In genomic region chr1:116538527-116538926, GRCh38 we compare ENCODE assay signal across 8 cellular contexts. TPM values are rescaled to one million over a fixed set of nuclear protein-coding genes. Genes with fewer than 3 reads are reported as not detected.
DNase-seq lines count a peak whose midpoint lies in the region; ATAC-seq and TF ChIP-seq lines count a peak whose summit lies in the region.

No MANE protein-coding gene starts in this region.

- ATAC-seq in HG02870 (IDR thresholded peaks at IDR 0.05; ENCODE audit: unreplicated experiment) (peak; percentile 76), RWPE2 (ENCODE audit: low read depth) (peak; percentile 59)

- 100% methylated on average over 1 of the region's 1 CpG for WGBS in hepatocyte (ENCODE audit: low lambda C conversion rate, missing lambda C conversion rate)

- no peaks in the 10 kb centered on the region for H3K79me2 ChIP-seq in hepatocyte

- H3K36me3 ChIP-seq in RWPE2 (ENCODE audit: low read depth) (peaks cover 18% of the 10 kb centered on the region), hepatocyte (replicated peaks; ENCODE audit: insufficient read depth, low read depth) (no peaks in the 10 kb centered on the region), SJCRH30 (peaks cover 15% of the 10 kb centered on the region)

- TF ChIP-seq CTCF in RWPE2 (IDR thresholded peaks at IDR 0.05; ENCODE audit: poor library complexity, severe bottlenecking) (no peak), hepatocyte (IDR thresholded peaks at IDR 0.05; ENCODE audit: poor library complexity) (no peak)

- no peak overlapping the region for H3K4me3 ChIP-seq in RWPE2 (ENCODE audit: severe bottlenecking)
- H3K4me3 ChIP-seq in hepatocyte = no peak overlapping the region
- no peak overlapping the region for H3K4me3 ChIP-seq in SJCRH30

- H3K9me3 ChIP-seq in RWPE2 (ENCODE audit: severe bottlenecking) = no peaks in the 10 kb centered on the region
- H3K9me3 ChIP-seq in hepatocyte (ENCODE audit: low read depth) = no peaks in the 10 kb centered on the region
- H3K9me3 ChIP-seq in SJCRH30 (replicated peaks) = no peaks in the 10 kb centered on the region

- H3K27me3 ChIP-seq in RWPE2 (ENCODE audit: insufficient read depth, poor library complexity, severe bottlenecking) (no peaks in the 10 kb centered on the region), hepatocyte (no peaks in the 10 kb centered on the region), SJCRH30 (no peaks in the 10 kb centered on the region)

- peak in 2 of 3 donors; percentile 19 to 43 for DNase-seq in stimulated activated CD4-positive, alpha-beta T cell treated with anti-CD3 and anti-CD28 coated beads, Interleukin-12 subunit alpha, Interleukin-12 subunit beta, amount 100 ng/mL, for 48 hours (ENCODE audit: low read depth in 2 of 3, low spot score in 1 of 3)
- no peak for DNase-seq in stimulated activated CD4-positive, alpha-beta T cell treated with anti-CD3 and anti-CD28 coated beads, Interleukin-4, amount 100 ng/mL, for 1 hour
- DNase-seq in RWPE2 (ENCODE audit: low spot score) = no peak
- peak; percentile 60 for DNase-seq in hepatocyte (ENCODE audit: low spot score)
- no peak for DNase-seq in SJCRH30
- no peak for DNase-seq in dermis blood vessel endothelial cell
- no peak for DNase-seq in effector CD4-positive, alpha-beta T cell

- no peak overlapping the region for H2AFZ ChIP-seq in hepatocyte

- no peaks in the 10 kb centered on the region for H4K20me1 ChIP-seq in hepatocyte (ENCODE audit: insufficient read depth, poor library complexity, severe bottlenecking)

- H3K27ac ChIP-seq in RWPE2 (ENCODE audit: poor library complexity, severe bottlenecking) = peak overlapping the region; percentile 87
- peak overlapping the region; percentile 57 for H3K27ac ChIP-seq in hepatocyte
- no peak overlapping the region for H3K27ac ChIP-seq in SJCRH30

- peaks cover 45% of the 10 kb centered on the region for H3K4me1 ChIP-seq in RWPE2 (ENCODE audit: insufficient read depth, poor library complexity, severe bottlenecking)
- H3K4me1 ChIP-seq in hepatocyte (ENCODE audit: insufficient read depth) = no peaks in the 10 kb centered on the region
- H3K4me1 ChIP-seq in SJCRH30 = no peaks in the 10 kb centered on the region

- H3K9me2 ChIP-seq in hepatocyte (replicated peaks; ENCODE audit: insufficient read depth) = no peaks in the 10 kb centered on the region

- no peak overlapping the region for H3K4me2 ChIP-seq in hepatocyte

RNA-seq across cellular contexts. Expression of gene CD58, which starts 32.3 kb away (rescaled TPM):
- total RNA-seq in hepatocyte (14.4 and 16.0 TPM in 2 replicates), dermis blood vessel endothelial cell (15.5 and 17.9 TPM in 2 replicates)
- polyA plus RNA-seq in hepatocyte = 23.3 and 26.9 TPM in 2 replicates
- total RNA-seq in SJCRH30 (2014; rRNA removed; shearing (Covaris generic)) = 23.1 and 30.1 TPM in 2 replicates

Comparison
In these comparisons a context has a peak if more than half of its experiments do, and no peak if none do; other contexts are left out.
1. DNase-seq: peak in stimulated activated CD4-positive, alpha-beta T cell treated with anti-CD3 and anti-CD28 coated beads, Interleukin-12 subunit alpha, Interleukin-12 subunit beta, amount 100 ng/mL, for 48 hours (2 of 3) and hepatocyte (single experiment); none in stimulated activated CD4-positive, alpha-beta T cell treated with anti-CD3 and anti-CD28 coated beads, Interleukin-4, amount 100 ng/mL, for 1 hour (single experiment), RWPE2 (single experiment), SJCRH30 (0 of 2), dermis blood vessel endothelial cell (single experiment) and effector CD4-positive, alpha-beta T cell (single experiment).